ENCODE assay signal across 9 cellular contexts in the genomic region with DNA sequence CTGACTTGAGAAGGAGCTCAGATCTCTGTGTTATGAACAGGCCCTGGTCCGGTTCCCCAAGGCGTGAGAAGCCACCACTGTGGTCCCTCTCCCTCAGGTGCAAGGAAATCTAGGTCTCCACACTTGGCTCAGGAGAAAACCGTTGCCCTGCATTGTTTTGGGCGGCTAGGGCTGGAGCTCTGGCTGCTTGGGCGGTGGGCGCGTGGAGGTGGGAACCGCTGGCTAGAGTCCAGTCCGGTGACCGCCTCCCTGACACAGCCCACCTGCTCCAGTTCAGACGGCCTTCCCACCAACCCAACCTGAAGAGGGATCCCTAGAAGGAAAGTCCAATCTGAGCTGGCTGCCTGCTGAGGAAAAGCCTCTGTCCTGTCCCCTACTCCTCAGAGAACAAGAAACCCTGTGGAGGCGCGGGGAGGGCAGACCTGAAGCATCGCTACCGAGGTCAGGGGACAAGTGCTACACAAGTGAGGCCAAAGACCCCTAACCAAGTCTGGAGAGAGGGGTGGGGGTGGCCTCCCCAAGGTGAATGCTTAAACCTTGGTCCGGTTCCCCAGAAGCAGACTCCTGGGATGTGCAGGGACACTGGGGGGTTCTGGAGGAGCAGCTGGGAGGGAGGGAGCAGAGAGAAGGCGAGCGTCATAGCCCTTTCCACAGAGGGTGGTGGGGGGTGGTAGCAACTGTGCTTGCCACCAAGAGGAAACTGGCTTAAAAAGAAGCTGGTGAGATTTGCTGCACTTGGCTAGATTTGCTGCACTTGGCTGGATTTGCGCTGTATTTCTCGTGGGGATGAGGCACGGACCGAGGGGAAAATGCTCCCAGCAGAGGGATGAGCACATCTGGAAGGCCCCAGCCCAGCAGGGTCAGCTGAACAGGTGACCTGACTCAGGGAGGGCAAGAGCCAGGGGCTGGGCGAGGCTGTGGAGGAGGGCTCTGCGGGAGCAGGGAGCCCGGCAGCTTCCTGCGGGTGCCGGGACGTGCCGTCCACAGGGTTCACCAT.
DNase-seq lines count a peak whose midpoint lies in the region; ATAC-seq, FAIRE-seq and TF ChIP-seq lines count a peak whose summit lies in the region.
"Had no signal": no experiment of that assay in that cellular context is flagged by ENCODE, and none has a peak within 500 bp of the region (broad histone marks: within the 10 kb centered on the region; RNA-seq: fewer than 3 reads in every experiment).

No MANE protein-coding gene starts in this region.

- H3K27me3 ChIP-seq in Panc1 (ENCODE audit: control insufficient read depth, insufficient read depth, low read length) (no peaks in the 10 kb centered on the region), right cardiac atrium (ENCODE audit: control insufficient read depth, insufficient read depth) (no peaks in the 10 kb centered on the region), small intestine (ENCODE audit: control insufficient read depth in 2 of 2, insufficient read depth in 2 of 2, low read length in 2 of 2) (no peaks in the 10 kb centered on the region)

- no TSS peak for BruUV-seq in Panc1 (replicated peaks; lab: Mats Ljungman, UMichigan)

- POLR2A ChIA-PET in Panc1 (lab: Charles Lee): interaction anchor here (0.6 kb wide), 1 partner anchor 12 kb away, joined by 13 read pairs; no protein-coding TSS in a partner anchor

- peak overlapping the region; percentile 93 for H3K4me3 ChIP-seq in GM12865 (ENCODE audit: low read depth, low read length)
- no peak overlapping the region for H3K4me3 ChIP-seq in Panc1 (ENCODE audit: low read depth in 2 of 2, low read length in 2 of 2)
- no peak overlapping the region for H3K4me3 ChIP-seq in right cardiac atrium (ENCODE audit: low read length)
- no peak overlapping the region for H3K4me3 ChIP-seq in small intestine (ENCODE audit: low read depth in 1 of 2, low read length in 2 of 2)
- H3K4me3 ChIP-seq in foreskin fibroblast (ENCODE audit: low read depth in 1 of 2, low read length in 2 of 2): no peak overlapping the region

- TF ChIP-seq CTCF in GM12865 (IDR thresholded peaks at IDR 0.05; ENCODE audit: insufficient read depth, low read depth, low read length, missing control alignments): no peak
- no peak for TF ChIP-seq CTCF in Panc1 (IDR thresholded peaks at IDR 0.05)
- TF ChIP-seq CTCF in foreskin fibroblast (IDR thresholded peaks at IDR 0.05; ENCODE audit: low read depth, low read length): no peak

- ATAC-seq in Panc1 (no peak), right cardiac atrium (no peak), GM21717 (IDR thresholded peaks at IDR 0.05; ENCODE audit: unreplicated experiment) (no peak)

- 73% methylated on average over 29 of the region's 29 CpGs for WGBS in right cardiac atrium
- 82 to 92% (median 82%) methylated on average over 29 of the region's 29 CpGs for WGBS in small intestine, 3 donors

- H3K9me3 ChIP-seq in Panc1 (ENCODE audit: control insufficient read depth, insufficient read depth, low read depth, low read length) (no peaks in the 10 kb centered on the region), right cardiac atrium (ENCODE audit: control insufficient read depth, low read length) (no peaks in the 10 kb centered on the region), small intestine (ENCODE audit: control insufficient read depth, low read depth) (no peaks in the 10 kb centered on the region)

- peak overlapping the region; percentile 95 for H3K27ac ChIP-seq in Panc1 (ENCODE audit: low read length)
- H3K27ac ChIP-seq in right cardiac atrium (ENCODE audit: low read length): peak overlapping the region; percentile 68
- peak overlapping the region; percentile 65 to 95 for H3K27ac ChIP-seq in small intestine (ENCODE audit: low read depth in 1 of 2, low read length in 1 of 2)

- H3K36me3 ChIP-seq in Panc1 (ENCODE audit: control insufficient read depth, insufficient read depth, low read length) (no peaks in the 10 kb centered on the region), small intestine (ENCODE audit: control insufficient read depth in 2 of 2, insufficient read depth in 2 of 2, low read length in 2 of 2) (no peaks in the 10 kb centered on the region)

- in situ Hi-C loops in Panc1 (cut with HindIII; ENCODE audit: low pct_unique_long_range_greater_than_20kb, low sequenced_read_pairs): no loop called here

- intact Hi-C loops in Panc1 (cut with micrococcal nuclease; ENCODE audit: unreplicated experiment) (loop anchor here (10.0 kb wide), 1 partner anchor 60 kb away; no protein-coding TSS in a partner anchor), right cardiac atrium (cut with DNase I) (loop anchor here in 1 of 4 donors (10.0 kb wide), 1 partner anchor 60 kb away; no protein-coding TSS in a partner anchor)

- H3K4me1 ChIP-seq in Panc1 (ENCODE audit: control insufficient read depth, insufficient read depth, low read length) (peaks cover 78% of the 10 kb centered on the region), right cardiac atrium (ENCODE audit: control insufficient read depth, insufficient read depth, low read length) (peaks cover 45% of the 10 kb centered on the region), small intestine (ENCODE audit: control insufficient read depth in 2 of 2, insufficient read depth in 1 of 2, low read depth in 1 of 2, low read length in 1 of 2) (peaks cover 0 to 34% of the 10 kb centered on the region in 2 donors)

- no peak for FAIRE-seq in small intestine (lab: Jason Lieb, UNC)

- CTCF ChIA-PET in Panc1 (lab: Charles Lee): no interaction called here

- DNase-seq in GM12865 (ENCODE audit: low read depth): no peak
- no peak for DNase-seq in Panc1 (ENCODE audit: low read depth, low spot score)
- peak in 2 of 3 donors; percentile 49 to 67 for DNase-seq in right cardiac atrium
- no peak for DNase-seq in small intestine
- DNase-seq in cerebellar cortex (ENCODE audit: low spot score): no peak
- DNase-seq in foreskin fibroblast: no peak
- no peak for DNase-seq in Ammon's horn (ENCODE audit: low spot score)
- DNase-seq: NCI-H524 had no signal

Comparison
In these comparisons a context has a peak if more than half of its experiments do, and no peak if none do; other contexts are left out.
1. DNase-seq: peak in right cardiac atrium (2 of 3); none in GM12865 (single experiment), Panc1 (single experiment), small intestine (single experiment), cerebellar cortex (single experiment), foreskin fibroblast (0 of 2) and Ammon's horn (single experiment).
2. Peak in every context shown above with its lines, with median percentiles within 50 percentile points of each other: H3K27ac ChIP-seq.